Comparison of ENCODE assay signal across 17 cellular contexts in the genomic region with DNA sequence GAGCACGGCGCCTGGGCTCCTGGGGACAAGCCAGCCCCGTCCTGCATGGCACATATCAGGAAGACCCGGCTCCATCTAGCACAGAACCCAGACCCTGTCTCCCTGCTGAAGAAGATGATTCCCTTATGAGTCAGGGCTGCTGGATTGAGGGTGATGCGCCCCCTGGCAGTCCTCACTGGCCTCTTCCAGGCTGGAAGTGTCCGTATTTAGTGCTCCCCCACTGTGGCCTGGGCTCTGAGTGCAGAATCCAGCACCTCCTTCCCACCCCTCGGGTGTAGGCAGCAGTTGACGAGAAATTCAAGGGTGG. TPM values are rescaled to one million over a fixed set of nuclear protein-coding genes. Genes with fewer than 3 reads are reported as not detected.
DNase-seq lines count a peak whose midpoint lies in the region; ATAC-seq and TF ChIP-seq lines count a peak whose summit lies in the region.
"Had no signal": no experiment of that assay in that cellular context is flagged by ENCODE, and none has a peak within 500 bp of the region (broad histone marks: within the 10 kb centered on the region; RNA-seq: fewer than 3 reads in every experiment).

No MANE protein-coding gene starts in this region.

- no peak overlapping the region for H3K4me3 ChIP-seq in right cardiac atrium (ENCODE audit: low read length)
- no peak overlapping the region for H3K4me3 ChIP-seq in heart right ventricle
- H3K4me3 ChIP-seq: BLaER1, SJSA1, skin epidermis, upper lobe of left lung had no signal

- no peak overlapping the region for H3K27ac Mint-ChIP-seq in type B pancreatic cell
- no peak overlapping the region for H3K27ac Mint-ChIP-seq in activated T-helper 17 cell treated with anti-CD3 and anti-CD28 coated beads, Interleukin-2, amount 50 U/mL, for 72 hours
- H3K27ac Mint-ChIP-seq: brain, natural killer cell, WTC11 had no signal

- H3K4me1 Mint-ChIP-seq in type B pancreatic cell (ENCODE audit: unreplicated experiment) = no peaks in the 10 kb centered on the region
- H3K4me1 Mint-ChIP-seq in activated T-helper 17 cell treated with anti-CD3 and anti-CD28 coated beads, Interleukin-2, amount 50 U/mL, for 72 hours = no peaks in the 10 kb centered on the region
- H3K4me1 Mint-ChIP-seq: brain, natural killer cell, WTC11 had no signal

- peak in 2 of 3 donors; percentile 25 to 38 for DNase-seq in right cardiac atrium
- DNase-seq in heart right ventricle = no peak
- DNase-seq in T1000 (lab: John Stamatoyannopoulos, UW) = peak; percentile 27
- peak; percentile 30 for DNase-seq in fibroblast of the conjunctiva (ENCODE audit: low read depth)
- no peak for DNase-seq in SIG-M5 (lab: John Stamatoyannopoulos, UW)
- DNase-seq in stimulated activated CD4-positive, alpha-beta T cell treated with anti-CD3 and anti-CD28 coated beads, Interleukin-4, amount 100 ng/mL, for 24 hours = no peak
- no peak for DNase-seq in type B pancreatic cell (ENCODE audit: extremely low spot score, unreplicated experiment)
- DNase-seq: natural killer cell, NCI-H1048, NCI-H524 treated with DMSO at 0.1 percent for 48 hours had no signal

- H3K9me3 ChIP-seq in right cardiac atrium (ENCODE audit: control insufficient read depth, low read length) (no peaks in the 10 kb centered on the region), heart right ventricle (no peaks in the 10 kb centered on the region)
- H3K9me3 ChIP-seq: BLaER1, SJSA1, upper lobe of left lung had no signal

- WGBS in right cardiac atrium = 82% methylated on average over 8 of the region's 8 CpGs
- WGBS in heart right ventricle, 2 donors = 87 to 92% methylated on average over 8 of the region's 8 CpGs

- intact Hi-C loops in right cardiac atrium (cut with DNase I) (no loop called here), heart right ventricle (cut with DNase I) (no loop called here)

- H3K4me3 Mint-ChIP-seq in type B pancreatic cell = no peak overlapping the region
- H3K4me3 Mint-ChIP-seq in activated T-helper 17 cell treated with anti-CD3 and anti-CD28 coated beads, Interleukin-2, amount 50 U/mL, for 72 hours = no peak overlapping the region
- H3K4me3 Mint-ChIP-seq: brain, natural killer cell, WTC11 had no signal

- no peaks in the 10 kb centered on the region for H3K27me3 ChIP-seq in right cardiac atrium (ENCODE audit: control insufficient read depth, insufficient read depth)
- H3K27me3 ChIP-seq in heart right ventricle = peaks cover 0 to 42% (median 16%) of the 10 kb centered on the region in 7 donors
- H3K27me3 ChIP-seq: SJSA1, upper lobe of left lung had no signal

- no peaks in the 10 kb centered on the region for H3K9me3 Mint-ChIP-seq in type B pancreatic cell
- H3K9me3 Mint-ChIP-seq in activated T-helper 17 cell treated with anti-CD3 and anti-CD28 coated beads, Interleukin-2, amount 50 U/mL, for 72 hours = no peaks in the 10 kb centered on the region
- H3K9me3 Mint-ChIP-seq: brain, natural killer cell, WTC11 had no signal

- H3K27ac ChIP-seq in right cardiac atrium (ENCODE audit: low read length) (no peak overlapping the region), heart right ventricle (no peak overlapping the region)
- H3K27ac ChIP-seq: BLaER1, SJSA1, skin epidermis, upper lobe of left lung had no signal

- no peaks in the 10 kb centered on the region for H3K4me1 ChIP-seq in right cardiac atrium (ENCODE audit: control insufficient read depth, insufficient read depth, low read length)
- H3K4me1 ChIP-seq in heart right ventricle = peaks cover 0 to 4% (median 0%) of the 10 kb centered on the region in 9 donors
- H3K4me1 ChIP-seq: upper lobe of left lung had no signal

- no peaks in the 10 kb centered on the region for H3K36me3 Mint-ChIP-seq in type B pancreatic cell
- H3K36me3 Mint-ChIP-seq in activated T-helper 17 cell treated with anti-CD3 and anti-CD28 coated beads, Interleukin-2, amount 50 U/mL, for 72 hours (ENCODE audit: low read depth) = no peaks in the 10 kb centered on the region
- H3K36me3 Mint-ChIP-seq: natural killer cell, WTC11 had no signal

- TF ChIP-seq CTCF in heart right ventricle (IDR thresholded peaks at IDR 0.05) (no peak), type B pancreatic cell (conservative IDR thresholded peaks at IDR 0.05) (no peak)

- no peak for ATAC-seq in right cardiac atrium
- no peak for ATAC-seq in heart right ventricle
- no peak for ATAC-seq in activated T-helper 17 cell treated with anti-CD3 and anti-CD28 coated beads, Interleukin-2, amount 50 U/mL, for 72 hours (replicated peaks)
- ATAC-seq: natural killer cell, WTC11 had no signal

- peaks cover 12% of the 10 kb centered on the region for H3K27me3 Mint-ChIP-seq in type B pancreatic cell
- no peaks in the 10 kb centered on the region for H3K27me3 Mint-ChIP-seq in activated T-helper 17 cell treated with anti-CD3 and anti-CD28 coated beads, Interleukin-2, amount 50 U/mL, for 72 hours
- H3K27me3 Mint-ChIP-seq: brain had no signal

- H3K36me3 ChIP-seq in heart right ventricle = no peaks in the 10 kb centered on the region
- H3K36me3 ChIP-seq: SJSA1 had no signal

RNA-seq across cellular contexts. Expression of a gene that starts 14.9 kb away (rescaled TPM):
- total RNA-seq in right cardiac atrium (10 to 100 TPM in 1 of 4 donors, 1 to 10 TPM in 3; 1.5 to 13.7 (median 4.7) TPM), heart right ventricle (1 to 10 TPM in 3 of 10 donors, under 1 TPM in 5, not detected in 2; 0.13 to 5.9 (median 0.43) TPM), type B pancreatic cell (ENCODE audit: low replicate concordance) (0.12 and 0.43 TPM in 2 replicates)
- polyA plus RNA-seq in right cardiac atrium (2.2 TPM), heart right ventricle (1 to 10 TPM in 1 of 2 donors, under 1 TPM in 1; 0.29 to 2.4 TPM)
- not detected for total RNA-seq in activated T-helper 17 cell treated with anti-CD3 and anti-CD28 coated beads, Interleukin-2, amount 50 U/mL, for 72 hours
- total RNA-seq: natural killer cell, SJSA1 had no signal

RNA-seq across cellular contexts. Expression of a gene that starts 55.5 kb away (rescaled TPM):
- total RNA-seq in right cardiac atrium (10 to 100 TPM; 35.2 to 40.0 (median 36.8) TPM), heart right ventricle (10 to 100 TPM; 32.3 to 44.3 (median 37.5) TPM), type B pancreatic cell (ENCODE audit: low replicate concordance) (72.1 and 76.5 TPM in 2 replicates)
- polyA plus RNA-seq in right cardiac atrium (31.4 TPM), heart right ventricle (10 to 100 TPM; 25.2 to 36.7 TPM)
- total RNA-seq in activated T-helper 17 cell treated with anti-CD3 and anti-CD28 coated beads, Interleukin-2, amount 50 U/mL, for 72 hours = 10 to 100 TPM; 64.9 to 90.1 TPM

Comparison
In these comparisons a context has a peak if more than half of its experiments do, and no peak if none do; other contexts are left out.
1. DNase-seq: peak in right cardiac atrium (2 of 3), T1000 (single experiment) and fibroblast of the conjunctiva (single experiment); none in heart right ventricle (0 of 2), SIG-M5 (single experiment), stimulated activated CD4-positive, alpha-beta T cell treated with anti-CD3 and anti-CD28 coated beads, Interleukin-4, amount 100 ng/mL, for 24 hours (single experiment) and type B pancreatic cell (single experiment).